ENCODE assay signal across 8 cellular contexts in genomic region chr1:44740179-44740617, GRCh38. TPM values are rescaled to one million over a fixed set of nuclear protein-coding genes. Genes with fewer than 3 reads are reported as not detected.
DNase-seq lines count a peak whose midpoint lies in the region; ATAC-seq, FAIRE-seq and TF ChIP-seq lines count a peak whose summit lies in the region.

No MANE protein-coding gene starts in this region.

- intact Hi-C loops in HCT116 (cut with micrococcal nuclease), result no loop called here
- intact Hi-C loops in lower lobe of right lung (cut with DNase I), result no loop called here

- TF ChIP-seq EP300 in A549 (IDR thresholded peaks at IDR 0.05), result no peak

- H3K9me3 ChIP-seq in A549, result no peaks in the 10 kb centered on the region
- H3K9me3 ChIP-seq in HCT116 (ENCODE audit: control insufficient read depth in 1 of 2, insufficient read depth in 1 of 2, low read depth in 1 of 2, low read length in 2 of 2), result no peaks in the 10 kb centered on the region
- H3K9me3 ChIP-seq in adipocyte (ENCODE audit: control insufficient read depth, low read length), result no peaks in the 10 kb centered on the region
- no peaks in the 10 kb centered on the region for H3K9me3 ChIP-seq in lower lobe of right lung

- RAD21 ChIA-PET in HCT116 (lab: Charles Lee; ENCODE audit: low non-redundant PET in 1 of 2, low total read pairs in 2 of 2, uncharacterized antibody in 2 of 2, unreplicated experiment in 2 of 2), result no interaction called here

- peak overlapping the region; percentile 68 to 83 for H3K27ac ChIP-seq in A549
- H3K27ac ChIP-seq in HCT116 (ENCODE audit: low read depth, low read length), result peak overlapping the region; percentile 65
- no peak overlapping the region for H3K27ac ChIP-seq in lower lobe of right lung

- H3K36me3 ChIP-seq in HCT116 (ENCODE audit: control insufficient read depth in 1 of 2, insufficient read depth in 2 of 2, low read length in 2 of 2) (peaks cover 4 to 31% of the 10 kb centered on the region in 2 experiments; a peak in 2 of 4 replicates), adipocyte (ENCODE audit: control insufficient read depth, insufficient read depth, low read length, severe bottlenecking) (no peaks in the 10 kb centered on the region), lower lobe of right lung (no peaks in the 10 kb centered on the region)

- no peak for TF ChIP-seq CTCF in A549 (IDR thresholded peaks at IDR 0.05)
- TF ChIP-seq CTCF in HCT116 (IDR thresholded peaks at IDR 0.05 in 2 of 3, conservative IDR thresholded peaks at IDR 0.05 in 1 of 3; ENCODE audit: borderline replicate concordance in 1 of 3, insufficient read depth in 1 of 3, low read depth in 2 of 3, low read length in 2 of 3), result no peak
- TF ChIP-seq CTCF in lower lobe of right lung (IDR thresholded peaks at IDR 0.05), result no peak

- BruUV-seq in HCT116 (replicated peaks; lab: Mats Ljungman, UMichigan), result TSS peak; percentile 89

- TF ChIP-seq RAD21 in A549 (conservative IDR thresholded peaks at IDR 0.05 in 1 of 2, IDR thresholded peaks at IDR 0.05 in 1 of 2) (no peak), HCT116 (IDR thresholded peaks at IDR 0.05; ENCODE audit: low read depth) (no peak)

- DNase-seq in A549 (ENCODE audit: low read depth in 1 of 2, low spot score in 1 of 2) (no peak), HCT116 (ENCODE audit: low read depth, low spot score) (no peak), adipocyte (ENCODE audit: low read depth) (no peak), lower lobe of right lung (no peak), OCI-M2 (lab: John Stamatoyannopoulos, UW; ENCODE audit: unreplicated experiment) (no peak), islet precursor cell (no peak)

- POLR2A ChIA-PET in A549 (lab: Yijun Ruan, JAX) (interaction anchor here (0.6 kb wide), 1 partner anchor 14 kb away, joined by 5 read pairs; no protein-coding TSS in a partner anchor), HCT116 (lab: Charles Lee) (no interaction called here)

- 8% methylated on average over 14 of the region's 14 CpGs for WGBS in A549 (ENCODE audit: missing lambda C conversion rate)

- H3K27me3 ChIP-seq in HCT116 (ENCODE audit: insufficient read depth, low read length) (no peaks in the 10 kb centered on the region), adipocyte (replicated peaks; ENCODE audit: control insufficient read depth, insufficient read depth, low read length) (no peaks in the 10 kb centered on the region), lower lobe of right lung (ENCODE audit: low read depth) (no peaks in the 10 kb centered on the region)

- H4K20me1 ChIP-seq in HCT116 (ENCODE audit: insufficient read depth), result no peaks in the 10 kb centered on the region

- H2AFZ ChIP-seq in HCT116 (ENCODE audit: low read depth, low read length, poor library complexity, severe bottlenecking), result no peak overlapping the region

- H3K4me2 ChIP-seq in A549 (peak overlapping the region; percentile 68), HCT116 (ENCODE audit: low read length) (peak overlapping the region; percentile 85)

- no peak for FAIRE-seq in A549 (lab: Jason Lieb, UNC)

- H3K9me2 ChIP-seq in HCT116 (ENCODE audit: insufficient read depth), result no peaks in the 10 kb centered on the region

- peak; percentile 55 to 67; a peak in 4 of 6 replicates for ATAC-seq in A549
- ATAC-seq in HCT116, result peak; percentile 40
- no peak for ATAC-seq in lower lobe of right lung
- ATAC-seq in GM19328 (IDR thresholded peaks at IDR 0.05; ENCODE audit: unreplicated experiment), result no peak
- no peak for ATAC-seq in HG02623 (IDR thresholded peaks at IDR 0.05; ENCODE audit: unreplicated experiment)

- CTCF ChIA-PET in A549 (lab: Yijun Ruan, JAX) (interaction anchor here (1.5 to 2.3 kb wide), 2 partner anchors 9 to 46 kb away, joined by 3 to 12 read pairs; partner anchors contain the start of gene RNU5D-1), HCT116 (lab: Charles Lee) (no interaction called here)

- H3K9ac ChIP-seq in HCT116 (ENCODE audit: low read length) (peak overlapping the region; percentile 97), adipocyte (ENCODE audit: low read length) (peak overlapping the region; percentile 65)

- H3K4me1 ChIP-seq in A549, result 0 out of 3 replicates have a peak, but pooled peaks cover 9% of the 10 kb centered on the region
- peaks cover 5 to 23% of the 10 kb centered on the region in 2 experiments; a peak in 3 of 4 replicates for H3K4me1 ChIP-seq in HCT116 (ENCODE audit: control insufficient read depth in 1 of 2, insufficient read depth in 2 of 2, low read length in 2 of 2)
- H3K4me1 ChIP-seq in adipocyte (ENCODE audit: control insufficient read depth, insufficient read depth, low read length), result peaks cover 11% of the 10 kb centered on the region
- H3K4me1 ChIP-seq in lower lobe of right lung, result peaks cover 7% of the 10 kb centered on the region

- H3K4me3 ChIP-seq in A549, result peak overlapping the region; percentile 51
- peak overlapping the region; percentile 75 to 95 for H3K4me3 ChIP-seq in HCT116 (replicated peaks in 1 of 2; ENCODE audit: low read depth in 1 of 2, low read length in 2 of 2)
- peak overlapping the region; percentile 93 for H3K4me3 ChIP-seq in adipocyte (ENCODE audit: low read length)
- H3K4me3 ChIP-seq in lower lobe of right lung, result peak overlapping the region; percentile 66

- peaks cover 49% of the 10 kb centered on the region for H3K79me2 ChIP-seq in HCT116 (ENCODE audit: insufficient read depth, low read length)

- TF ChIP-seq POLR2A in A549 (IDR thresholded peaks at IDR 0.05; ENCODE audit: low read length), result no peak
- TF ChIP-seq POLR2A in HCT116 (IDR thresholded peaks at IDR 0.05; ENCODE audit: borderline replicate concordance, extremely low read depth, insufficient read depth, insufficient read length), result no peak

TF ChIP-seq in A549, 52 proteins besides CTCF, POLR2A, EP300 and RAD21:
- TF ChIP-seq POLR2AphosphoS2 (conservative IDR thresholded peaks at IDR 0.05; ENCODE audit: low read length) (no peak), RFX5 (IDR thresholded peaks at IDR 0.05) (no peak), FOSB (CRISPR knock-in tag; IDR thresholded peaks at IDR 0.05) (no peak), NFE2L2 (conservative IDR thresholded peaks at IDR 0.05; ENCODE audit: low read length) (no peak)

TF ChIP-seq in HCT116, 20 proteins besides CTCF, POLR2A, EP300 and RAD21 (continues in another document):
- TF ChIP-seq YY1 (IDR thresholded peaks at IDR 0.05; ENCODE audit: extremely low read depth, insufficient replicate concordance, low read depth, low read length), result no peak
- no peak for TF ChIP-seq ATF3 (IDR thresholded peaks at IDR 0.05)
- TF ChIP-seq ZNF274 (IDR thresholded peaks at IDR 0.05; ENCODE audit: low read depth, low read length), result no peak

RNA-seq across cellular contexts. Expression of gene KIF2C, which starts 0.6 kb away (rescaled TPM):
- 32.8 and 40.5 TPM in 2 replicates for polyA plus RNA-seq in A549 (2011; rRNA removed)
- polyA plus RNA-seq in A549 (2012; cell fraction: cytosol; rRNA removed), result 29.0 and 29.4 TPM in 2 replicates
- polyA plus RNA-seq in A549 (2012; cell fraction: nucleus; rRNA removed), result 43.0 and 58.2 TPM in 2 replicates
- polyA plus RNA-seq in A549 (2017; fragmentation: RNase III; extraction: RNeasy Plus Mini Kit Qiagen cat#74134 plus additional on column Dnase treatment), result 25.7 to 30.0 TPM (median 26.9 TPM) in 3 replicates
- polyA minus RNA-seq in A549 (2011; rRNA and poly(A)+ RNA removed), result 32.1 and 34.1 TPM in 2 replicates
- 92.6 TPM for total RNA-seq in HCT116 (2021; ENCODE audit: unreplicated experiment)
- 87.9 and 112 TPM in 2 replicates for polyA plus RNA-seq in HCT116 (2012)
- total RNA-seq in lower lobe of right lung, result 1.7 TPM

RNA-seq across cellular contexts. Expression of gene RNU5D-1, which starts 9.2 kb away (rescaled TPM):
- polyA plus RNA-seq in A549 (2011; rRNA removed), result not detected in 2 replicates
- polyA plus RNA-seq in A549 (2012; cell fraction: cytosol; rRNA removed), result not detected in 2 replicates
- polyA plus RNA-seq in A549 (2012; cell fraction: nucleus; rRNA removed), result not detected in 2 replicates
- not detected in 3 replicates for polyA plus RNA-seq in A549 (2017; fragmentation: RNase III; extraction: RNeasy Plus Mini Kit Qiagen cat#74134 plus additional on column Dnase treatment)
- under 0.01 TPM in 2 replicates for polyA minus RNA-seq in A549 (2011; rRNA and poly(A)+ RNA removed)
- total RNA-seq in HCT116 (2021; ENCODE audit: unreplicated experiment), result not detected
- polyA plus RNA-seq in HCT116 (2012), result not detected in 2 replicates
- not detected for total RNA-seq in lower lobe of right lung

RNA-seq across cellular contexts. Expression of gene RPS8, which starts 35.1 kb away (rescaled TPM):
- 1,515 and 1,820 TPM in 2 replicates for polyA plus RNA-seq in A549 (2011; rRNA removed)
- polyA plus RNA-seq in A549 (2012; cell fraction: cytosol; rRNA removed), result 1,474 and 1,759 TPM in 2 replicates
- 676 and 747 TPM in 2 replicates for polyA plus RNA-seq in A549 (2012; cell fraction: nucleus; rRNA removed)
- 1,575 to 1,608 TPM (median 1,577 TPM) in 3 replicates for polyA plus RNA-seq in A549 (2017; fragmentation: RNase III; extraction: RNeasy Plus Mini Kit Qiagen cat#74134 plus additional on column Dnase treatment)
- 365 and 468 TPM in 2 replicates for polyA minus RNA-seq in A549 (2011; rRNA and poly(A)+ RNA removed)
- total RNA-seq in HCT116 (2021; ENCODE audit: unreplicated experiment), result 2,296 TPM
- 2,510 and 2,655 TPM in 2 replicates for polyA plus RNA-seq in HCT116 (2012)
- total RNA-seq in lower lobe of right lung, result 1,341 TPM

RNA-seq across cellular contexts. Expression of gene BEST4, which starts 47.8 kb away (rescaled TPM):
- 0.04 and 0.09 TPM in 2 replicates for polyA plus RNA-seq in A549 (2011; rRNA removed)
- 0.05 TPM in 2 replicates for polyA plus RNA-seq in A549 (2012; cell fraction: cytosol; rRNA removed)
- polyA plus RNA-seq in A549 (2012; cell fraction: nucleus; rRNA removed), result 0.27 and 0.30 TPM in 2 replicates
- polyA plus RNA-seq in A549 (2017; fragmentation: RNase III; extraction: RNeasy Plus Mini Kit Qiagen cat#74134 plus additional on column Dnase treatment), result 0.07 to 0.08 TPM in 2 of 3 replicates, not detected in the other
- 0.25 TPM in 1 of 2 replicates, not detected in the other for polyA minus RNA-seq in A549 (2011; rRNA and poly(A)+ RNA removed)
- 0.52 TPM for total RNA-seq in HCT116 (2021; ENCODE audit: unreplicated experiment)
- polyA plus RNA-seq in HCT116 (2012), result 0.26 and 0.35 TPM in 2 replicates
- 1.7 TPM for total RNA-seq in lower lobe of right lung

RNA-seq across cellular contexts. Expression of gene PLK3, which starts 60.0 kb away (rescaled TPM):
- polyA plus RNA-seq in A549 (2011; rRNA removed), result 12.6 and 16.0 TPM in 2 replicates
- polyA plus RNA-seq in A549 (2012; cell fraction: cytosol; rRNA removed), result 20.0 and 21.0 TPM in 2 replicates
- 109 and 111 TPM in 2 replicates for polyA plus RNA-seq in A549 (2012; cell fraction: nucleus; rRNA removed)
- polyA plus RNA-seq in A549 (2017; fragmentation: RNase III; extraction: RNeasy Plus Mini Kit Qiagen cat#74134 plus additional on column Dnase treatment), result 10.9 to 11.6 TPM (median 11.2 TPM) in 3 replicates
- polyA minus RNA-seq in A549 (2011; rRNA and poly(A)+ RNA removed), result 19.7 and 20.1 TPM in 2 replicates
- 56.1 TPM for total RNA-seq in HCT116 (2021; ENCODE audit: unreplicated experiment)
- 67.3 and 78.0 TPM in 2 replicates for polyA plus RNA-seq in HCT116 (2012)
- total RNA-seq in lower lobe of right lung, result 27.7 TPM

Comparison
In these comparisons a context has a peak if more than half of its experiments do, and no peak if none do; other contexts are left out.
1. ATAC-seq: peak in A549 (2 of 2) and HCT116 (single experiment); none in lower lobe of right lung (0 of 2), GM19328 (single experiment) and HG02623 (single experiment).
2. RNA of gene KIF2C, which starts 0.6 kb away (total RNA-seq): 92.6 TPM in HCT116 (single experiment); 1.7 TPM in lower lobe of right lung (single experiment); every median in the first group is over 10 times any median in the second.
3. Peak in every context shown above with its lines, with median percentiles within 50 percentile points of each other: H3K4me3 ChIP-seq.